8 cellular contexts compared by ENCODE assay signal in the genomic region with DNA sequence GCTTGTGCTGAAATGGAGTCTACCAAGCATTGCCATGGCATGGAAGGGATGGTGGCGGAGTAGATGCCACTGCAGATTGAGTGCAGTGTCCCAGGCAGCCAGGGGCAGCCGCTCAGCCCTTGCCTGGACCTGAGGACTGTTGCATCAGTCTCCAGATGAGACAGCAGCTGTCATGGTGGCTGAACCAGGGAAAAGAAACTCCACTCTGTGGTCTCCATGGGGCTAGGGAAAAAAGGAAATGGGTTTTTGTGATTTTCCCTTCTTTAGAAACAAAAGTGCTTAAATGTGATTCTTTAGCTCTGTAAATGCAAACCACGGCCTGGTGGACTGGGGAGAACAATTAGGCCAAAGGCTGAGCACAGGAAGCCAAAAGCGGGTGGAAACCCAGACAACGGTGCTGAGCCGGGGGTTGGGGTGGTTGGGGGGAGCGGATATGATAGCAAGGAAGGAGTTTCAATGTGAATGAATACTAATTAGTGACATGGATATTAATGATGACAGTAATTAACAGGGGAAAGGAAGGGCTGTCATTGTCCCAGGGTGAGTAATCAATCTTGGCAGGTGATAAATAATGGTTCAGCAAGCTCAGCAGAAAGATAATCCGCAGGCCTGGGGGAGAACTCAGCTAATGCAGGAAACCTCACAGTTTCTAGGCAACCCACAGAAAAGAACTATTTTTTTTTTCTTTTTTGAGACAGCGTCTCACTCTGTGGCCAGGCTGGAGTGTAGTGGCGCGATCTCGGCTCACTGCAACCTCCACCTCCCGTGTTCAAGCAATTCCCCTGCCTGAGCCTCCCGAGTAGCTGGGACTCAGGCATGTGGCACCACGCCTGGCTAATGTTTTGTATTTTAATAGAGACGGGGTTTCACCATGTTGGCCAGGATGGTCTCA.
DNase-seq lines count a peak whose midpoint lies in the region; ATAC-seq and TF ChIP-seq lines count a peak whose summit lies in the region.

No MANE protein-coding gene starts in this region.

- peak overlapping the region in 2 of 4 donors; percentile 13 to 40 for H3K27ac ChIP-seq in sigmoid colon

- TF ChIP-seq EP300 in sigmoid colon (IDR thresholded peaks at IDR 0.05) = no peak

- no peaks in the 10 kb centered on the region for H3K36me3 ChIP-seq in sigmoid colon

- no peaks in the 10 kb centered on the region for H3K27me3 ChIP-seq in sigmoid colon

- no peak for TF ChIP-seq POLR2A in sigmoid colon (IDR thresholded peaks at IDR 0.05)

- TF ChIP-seq CTCF in sigmoid colon (IDR thresholded peaks at IDR 0.05) = no peak

- H3K9me3 ChIP-seq in sigmoid colon = no peaks in the 10 kb centered on the region

- peaks cover 0 to 32% (median 15%) of the 10 kb centered on the region in 4 donors for H3K4me1 ChIP-seq in sigmoid colon

- peak; percentile 69 for ATAC-seq in GM18502 (IDR thresholded peaks at IDR 0.05; ENCODE audit: poor library complexity, unreplicated experiment)
- peak; percentile 77 for ATAC-seq in HG03097 (IDR thresholded peaks at IDR 0.05; ENCODE audit: low FRiP score, unreplicated experiment)

- WGBS in sigmoid colon, 2 donors = 45 to 75% methylated on average over 16 of the region's 16 CpGs

- peak overlapping the region in 1 of 4 donors; percentile 6 for H3K4me3 ChIP-seq in sigmoid colon

- DNase-seq in activated CD4-positive, alpha-beta T cell treated with anti-CD3 and anti-CD28 coated beads for 48 hours = peak; percentile 34
- peak; percentile 8 to 46 for DNase-seq in hippocampal formation (lab: John Stamatoyannopoulos, UW)
- peak; percentile 49 for DNase-seq in stimulated activated CD8-positive, alpha-beta memory T cell treated with anti-CD3 and anti-CD28 coated beads, Interleukin-4, amount 100 ng/mL, for 48 hours
- DNase-seq in NCI-H524 (lab: John Stamatoyannopoulos, UW) = no peak
- DNase-seq in SHP77 (lab: John Stamatoyannopoulos, UW) = no peak
- no peak for DNase-seq in sigmoid colon

- intact Hi-C loops in sigmoid colon (cut with DNase I) = no loop called here

Comparison
In these comparisons a context has a peak if more than half of its experiments do, and no peak if none do; other contexts are left out.
1. DNase-seq: peak in activated CD4-positive, alpha-beta T cell treated with anti-CD3 and anti-CD28 coated beads for 48 hours (single experiment), hippocampal formation (2 of 2) and stimulated activated CD8-positive, alpha-beta memory T cell treated with anti-CD3 and anti-CD28 coated beads, Interleukin-4, amount 100 ng/mL, for 48 hours (single experiment); none in NCI-H524 (0 of 2), SHP77 (0 of 2) and sigmoid colon (single experiment).